ENCODE assay signal across 8 cellular contexts in genomic region chr19:1566392-1567115, GRCh38. TPM values are rescaled to one million over a fixed set of nuclear protein-coding genes. Genes with fewer than 3 reads are reported as not detected.
A peak's percentile ranks its signal among the peaks of the same experiment; 100 is the strongest.
DNase-seq lines count a peak whose midpoint lies in the region; ATAC-seq and TF ChIP-seq lines count a peak whose summit lies in the region.

No MANE protein-coding gene starts in this region.

- ATAC-seq in left colon: peak; percentile 62
- ATAC-seq in HG02884 (IDR thresholded peaks at IDR 0.05; ENCODE audit: unreplicated experiment): no peak

- H3K27ac ChIP-seq in coronary artery: peak overlapping the region; percentile 60 to 91
- H3K27ac ChIP-seq in substantia nigra (ENCODE audit: low read depth, low read length, poor library complexity, severe bottlenecking): peak overlapping the region; percentile 84

- intact Hi-C loops in left colon (cut with DNase I, micrococcal nuclease): no loop called here

- DNase-seq in ELR (ENCODE audit: low read depth) (peak; percentile 85), NCI-H460 (ENCODE audit: extremely low read depth, low read depth) (peak; percentile 31), coronary artery (ENCODE audit: low spot score) (peak; percentile 82), left colon (peak; percentile 65 to 68), substantia nigra (lab: John Stamatoyannopoulos, UW) (peak; percentile 33 to 95 (median 85)), activated T-cell treated with anti-CD3 and anti-CD28 coated beads for 4 hours (no peak)
- no peak for DNase-seq in activated CD4-positive, alpha-beta T cell treated with anti-CD3 and anti-CD28 coated beads, Interleukin-2, amount 50 U/mL, for 4 hours

- no peak for TF ChIP-seq CTCF in coronary artery (IDR thresholded peaks at IDR 0.05)

- H3K4me3 ChIP-seq in coronary artery: peak overlapping the region; percentile 81

RNA-seq across cellular contexts. Expression of gene MEX3D, which starts 1.6 kb away (rescaled TPM):
- 11.5 and 16.9 TPM in 2 replicates for total RNA-seq in NCI-H460 (2014; rRNA removed; shearing (Covaris generic))
- polyA plus RNA-seq in NCI-H460 (2014; cell fraction: nucleus; rRNA removed): 11.6 and 20.9 TPM in 2 replicates
- total RNA-seq in left colon: 10 to 100 TPM; 22.3 to 24.8 TPM

RNA-seq across cellular contexts. Expression of gene MBD3, which starts 26.1 kb away (rescaled TPM):
- 70.8 and 77.2 TPM in 2 replicates for total RNA-seq in NCI-H460 (2014; rRNA removed; shearing (Covaris generic))
- polyA plus RNA-seq in NCI-H460 (2014; cell fraction: nucleus; rRNA removed): 147 and 170 TPM in 2 replicates
- total RNA-seq in left colon: 10 to 100 TPM; 47.7 to 57.5 TPM

RNA-seq across cellular contexts. Expression of gene UQCR11, which starts 38.7 kb away (rescaled TPM):
- total RNA-seq in NCI-H460 (2014; rRNA removed; shearing (Covaris generic)): 83.7 and 102 TPM in 2 replicates
- polyA plus RNA-seq in NCI-H460 (2014; cell fraction: nucleus; rRNA removed): 49.3 and 89.5 TPM in 2 replicates
- total RNA-seq in left colon: 100 to 1,000 TPM; 337 to 359 TPM

RNA-seq across cellular contexts. Expression of gene PLK5, which starts 42.7 kb away (rescaled TPM):
- total RNA-seq in NCI-H460 (2014; rRNA removed; shearing (Covaris generic)): 0.05 TPM in 1 of 2 replicates, not detected in the other
- polyA plus RNA-seq in NCI-H460 (2014; cell fraction: nucleus; rRNA removed): not detected in 2 replicates
- total RNA-seq in left colon: not detected

RNA-seq across cellular contexts. Expression of gene ADAMTSL5, which starts 53.7 kb away (rescaled TPM):
- total RNA-seq in NCI-H460 (2014; rRNA removed; shearing (Covaris generic)): 0.57 and 1.0 TPM in 2 replicates
- 1.6 and 3.5 TPM in 2 replicates for polyA plus RNA-seq in NCI-H460 (2014; cell fraction: nucleus; rRNA removed)
- 1 to 10 TPM; 2.0 to 5.4 TPM for total RNA-seq in left colon

Comparison
In these comparisons a context has a peak if more than half of its experiments do, and no peak if none do; other contexts are left out.
1. DNase-seq: peak in ELR (single experiment), NCI-H460 (single experiment), coronary artery (single experiment), left colon (2 of 2) and substantia nigra (49 of 49); none in activated T-cell treated with anti-CD3 and anti-CD28 coated beads for 4 hours (single experiment) and activated CD4-positive, alpha-beta T cell treated with anti-CD3 and anti-CD28 coated beads, Interleukin-2, amount 50 U/mL, for 4 hours (0 of 2).